ENCODE assay signal across 14 cellular contexts in genomic region chr12:116659771-116660481, GRCh38.
DNase-seq lines count a peak whose midpoint lies in the region; ATAC-seq, FAIRE-seq and TF ChIP-seq lines count a peak whose summit lies in the region.
"Had no signal": no experiment of that assay in that cellular context is flagged by ENCODE, and none has a peak within 500 bp of the region (broad histone marks: within the 10 kb centered on the region; RNA-seq: fewer than 3 reads in every experiment).

No MANE protein-coding gene starts in this region.

- DNase-seq in EL (peak; percentile 33), PC-3 (peak; percentile 92), bronchial epithelial cell (ENCODE audit: low read depth) (peak; percentile 63), omental fat pad (ENCODE audit: low spot score) (no peak), COLO829 (ENCODE audit: low spot score) (no peak)
- no peak for DNase-seq in activated CD8-positive, alpha-beta memory T cell treated with anti-CD3 and anti-CD28 coated beads, Interleukin-2, amount 10 ng/mL, durations not matched to agents 7 days and 5 days
- DNase-seq in activated CD4-positive, alpha-beta T cell treated with anti-CD3 and anti-CD28 coated beads, Interleukin-2, amount 50 U/mL, for 1 hour: no peak
- DNase-seq: GF-D8, NCI-H1105 treated with DMSO at 0.1 percent for 48 hours, transverse colon had no signal

- no peaks in the 10 kb centered on the region for H3K9me3 Mint-ChIP-seq in activated CD8-positive, alpha-beta memory T cell treated with anti-CD3 and anti-CD28 coated beads, Interleukin-2, amount 10 ng/mL, durations not matched to agents 7 days and 5 days (ENCODE audit: low read depth)
- H3K9me3 Mint-ChIP-seq: activated naive CD4-positive, alpha-beta T cell treated with anti-CD3 and anti-CD28 coated beads, Interleukin-2, amount 50 U/mL, for 24 hours; central memory CD8-positive, alpha-beta T cell had no signal

- no peaks in the 10 kb centered on the region for H3K9me3 ChIP-seq in PC-3 (ENCODE audit: low read length)
- H3K9me3 ChIP-seq: transverse colon had no signal

- H3K36me3 ChIP-seq in PC-3 (ENCODE audit: low read depth, low read length) (no peaks in the 10 kb centered on the region), bronchial epithelial cell (ENCODE audit: control insufficient read depth, insufficient read depth, low read length) (no peaks in the 10 kb centered on the region)
- H3K36me3 ChIP-seq: transverse colon had no signal

- H3K4me1 Mint-ChIP-seq in activated CD8-positive, alpha-beta memory T cell treated with anti-CD3 and anti-CD28 coated beads, Interleukin-2, amount 10 ng/mL, durations not matched to agents 7 days and 5 days: no peaks in the 10 kb centered on the region
- H3K4me1 Mint-ChIP-seq: activated naive CD4-positive, alpha-beta T cell treated with anti-CD3 and anti-CD28 coated beads, Interleukin-2, amount 50 U/mL, for 24 hours; central memory CD8-positive, alpha-beta T cell had no signal

- H3K27me3 ChIP-seq in PC-3 (ENCODE audit: low read length) (0 out of 2 replicates have a peak, but pooled peaks cover 5% of the 10 kb centered on the region), bronchial epithelial cell (ENCODE audit: control insufficient read depth, insufficient read depth, low read length) (peaks cover 7% of the 10 kb centered on the region)
- H3K27me3 ChIP-seq: transverse colon had no signal

- ATAC-seq in PC-3 (peak; percentile 69), omental fat pad (ENCODE audit: low FRiP score) (peak; percentile 67), GM18868 (IDR thresholded peaks at IDR 0.05; ENCODE audit: unreplicated experiment) (no peak)
- ATAC-seq in activated CD8-positive, alpha-beta memory T cell treated with anti-CD3 and anti-CD28 coated beads, Interleukin-2, amount 10 ng/mL, durations not matched to agents 7 days and 5 days: no peak
- ATAC-seq: activated CD4-positive, CD25-positive, alpha-beta regulatory T cell treated with anti-CD3 and anti-CD28 coated beads, Interleukin-2, amount 50 U/mL, for 24 hours had no signal

- no peak overlapping the region for H3K27ac ChIP-seq in PC-3 (ENCODE audit: low read length)

- CTCF ChIA-PET in PC-3 (lab: Charles Lee): no interaction called here
- CTCF ChIA-PET in activated CD8-positive, alpha-beta memory T cell treated with anti-CD3 and anti-CD28 coated beads, Interleukin-2, amount 10 ng/mL, durations not matched to agents 7 days and 5 days (lab: Charles Lee): interaction anchor here (1.2 kb wide), 1 partner anchor 16 kb away, joined by 4 read pairs; no protein-coding TSS in a partner anchor

- POLR2A ChIA-PET in PC-3 (lab: Charles Lee; ENCODE audit: unreplicated experiment): no interaction called here

- no peak for TF ChIP-seq CTCF in PC-3 (conservative IDR thresholded peaks at IDR 0.05; ENCODE audit: low read depth, low read length)
- no peak for TF ChIP-seq CTCF in bronchial epithelial cell (IDR thresholded peaks at IDR 0.05; ENCODE audit: insufficient read depth, low read length, severe bottlenecking)
- TF ChIP-seq CTCF in omental fat pad (IDR thresholded peaks at IDR 0.05): no peak

- H3K79me2 ChIP-seq in PC-3 (ENCODE audit: low read length): no peaks in the 10 kb centered on the region

- no peak overlapping the region for H2AFZ ChIP-seq in PC-3 (ENCODE audit: low read length)

- no peak for FAIRE-seq in bronchial epithelial cell (lab: Jason Lieb, UNC)

- H3K9ac ChIP-seq in PC-3 (ENCODE audit: low read length): no peak overlapping the region

- peak overlapping the region; percentile 16; the same call in 1 of the 2 replicates for H3K4me2 ChIP-seq in PC-3 (ENCODE audit: low read length)

- no peaks in the 10 kb centered on the region for H3K9me2 ChIP-seq in PC-3 (replicated peaks; ENCODE audit: low read length)

- H4K20me1 ChIP-seq in PC-3 (ENCODE audit: low read length): 0 out of 2 replicates have a peak, but pooled peaks cover 4% of the 10 kb centered on the region

- H3K4me1 ChIP-seq in PC-3 (ENCODE audit: insufficient read depth, low read length): peaks cover 15% of the 10 kb centered on the region

- no TSS peak for BruUV-seq in PC-3 (replicated peaks; lab: Mats Ljungman, UMichigan)

- no peak overlapping the region for H3K27ac Mint-ChIP-seq in activated CD8-positive, alpha-beta memory T cell treated with anti-CD3 and anti-CD28 coated beads, Interleukin-2, amount 10 ng/mL, durations not matched to agents 7 days and 5 days
- H3K27ac Mint-ChIP-seq: activated naive CD4-positive, alpha-beta T cell treated with anti-CD3 and anti-CD28 coated beads, Interleukin-2, amount 50 U/mL, for 24 hours had no signal

- H3F3A ChIP-seq in PC-3 (ENCODE audit: low read length, unreplicated experiment): no peaks in the 10 kb centered on the region

- no peaks in the 10 kb centered on the region for H3K36me3 Mint-ChIP-seq in activated CD8-positive, alpha-beta memory T cell treated with anti-CD3 and anti-CD28 coated beads, Interleukin-2, amount 10 ng/mL, durations not matched to agents 7 days and 5 days
- H3K36me3 Mint-ChIP-seq: activated naive CD4-positive, alpha-beta T cell treated with anti-CD3 and anti-CD28 coated beads, Interleukin-2, amount 50 U/mL, for 24 hours had no signal

- intact Hi-C loops in PC-3 (cut with micrococcal nuclease): no loop called here

- H3K4me3 ChIP-seq in PC-3 (ENCODE audit: low read length) (no peak overlapping the region), bronchial epithelial cell (ENCODE audit: low read depth, low read length) (no peak overlapping the region)
- H3K4me3 ChIP-seq: transverse colon had no signal

- peaks cover 37% of the 10 kb centered on the region for H3K27me3 Mint-ChIP-seq in activated CD8-positive, alpha-beta memory T cell treated with anti-CD3 and anti-CD28 coated beads, Interleukin-2, amount 10 ng/mL, durations not matched to agents 7 days and 5 days

- no peak overlapping the region for H3K4me3 Mint-ChIP-seq in activated CD8-positive, alpha-beta memory T cell treated with anti-CD3 and anti-CD28 coated beads, Interleukin-2, amount 10 ng/mL, durations not matched to agents 7 days and 5 days
- H3K4me3 Mint-ChIP-seq: activated naive CD4-positive, alpha-beta T cell treated with anti-CD3 and anti-CD28 coated beads, Interleukin-2, amount 50 U/mL, for 24 hours; central memory CD8-positive, alpha-beta T cell had no signal

Comparison
In these comparisons a context has a peak if more than half of its experiments do, and no peak if none do; other contexts are left out.
1. DNase-seq: peak in EL (single experiment), PC-3 (single experiment) and bronchial epithelial cell (single experiment); none in omental fat pad (single experiment), COLO829 (single experiment), activated CD8-positive, alpha-beta memory T cell treated with anti-CD3 and anti-CD28 coated beads, Interleukin-2, amount 10 ng/mL, durations not matched to agents 7 days and 5 days (single experiment) and activated CD4-positive, alpha-beta T cell treated with anti-CD3 and anti-CD28 coated beads, Interleukin-2, amount 50 U/mL, for 1 hour (single experiment).
2. ATAC-seq: peak in PC-3 (single experiment) and omental fat pad (single experiment); none in GM18868 (single experiment) and activated CD8-positive, alpha-beta memory T cell treated with anti-CD3 and anti-CD28 coated beads, Interleukin-2, amount 10 ng/mL, durations not matched to agents 7 days and 5 days (single experiment).